In the genomic region with DNA sequence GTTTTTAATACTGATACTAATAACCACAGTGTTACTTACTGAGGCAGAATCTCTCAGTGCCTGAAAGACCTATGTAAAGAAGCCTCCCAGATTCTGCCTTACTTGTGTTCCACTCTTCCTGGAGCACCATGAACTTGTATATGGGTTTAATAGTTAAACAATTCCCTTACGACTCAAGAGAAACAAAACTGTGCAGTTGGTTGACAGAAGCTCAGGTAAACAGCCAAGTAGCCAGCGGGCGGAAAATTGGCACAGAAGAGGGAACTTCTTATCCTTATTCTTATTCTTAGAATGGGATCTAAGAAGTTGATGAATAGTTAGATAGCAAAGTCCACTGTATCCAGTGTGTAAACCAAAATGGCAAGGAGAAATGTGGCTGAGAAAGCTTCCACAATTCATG, we compare ENCODE assay signal across 1 cellular context.
TF ChIP-seq lines count a peak whose summit lies in the region.

No MANE protein-coding gene starts in this region.

TF ChIP-seq in GM23338, 12 proteins besides CTCF, POLR2A, EP300 and RAD21 (continued from another document):
- TF ChIP-seq, protein P1, sequence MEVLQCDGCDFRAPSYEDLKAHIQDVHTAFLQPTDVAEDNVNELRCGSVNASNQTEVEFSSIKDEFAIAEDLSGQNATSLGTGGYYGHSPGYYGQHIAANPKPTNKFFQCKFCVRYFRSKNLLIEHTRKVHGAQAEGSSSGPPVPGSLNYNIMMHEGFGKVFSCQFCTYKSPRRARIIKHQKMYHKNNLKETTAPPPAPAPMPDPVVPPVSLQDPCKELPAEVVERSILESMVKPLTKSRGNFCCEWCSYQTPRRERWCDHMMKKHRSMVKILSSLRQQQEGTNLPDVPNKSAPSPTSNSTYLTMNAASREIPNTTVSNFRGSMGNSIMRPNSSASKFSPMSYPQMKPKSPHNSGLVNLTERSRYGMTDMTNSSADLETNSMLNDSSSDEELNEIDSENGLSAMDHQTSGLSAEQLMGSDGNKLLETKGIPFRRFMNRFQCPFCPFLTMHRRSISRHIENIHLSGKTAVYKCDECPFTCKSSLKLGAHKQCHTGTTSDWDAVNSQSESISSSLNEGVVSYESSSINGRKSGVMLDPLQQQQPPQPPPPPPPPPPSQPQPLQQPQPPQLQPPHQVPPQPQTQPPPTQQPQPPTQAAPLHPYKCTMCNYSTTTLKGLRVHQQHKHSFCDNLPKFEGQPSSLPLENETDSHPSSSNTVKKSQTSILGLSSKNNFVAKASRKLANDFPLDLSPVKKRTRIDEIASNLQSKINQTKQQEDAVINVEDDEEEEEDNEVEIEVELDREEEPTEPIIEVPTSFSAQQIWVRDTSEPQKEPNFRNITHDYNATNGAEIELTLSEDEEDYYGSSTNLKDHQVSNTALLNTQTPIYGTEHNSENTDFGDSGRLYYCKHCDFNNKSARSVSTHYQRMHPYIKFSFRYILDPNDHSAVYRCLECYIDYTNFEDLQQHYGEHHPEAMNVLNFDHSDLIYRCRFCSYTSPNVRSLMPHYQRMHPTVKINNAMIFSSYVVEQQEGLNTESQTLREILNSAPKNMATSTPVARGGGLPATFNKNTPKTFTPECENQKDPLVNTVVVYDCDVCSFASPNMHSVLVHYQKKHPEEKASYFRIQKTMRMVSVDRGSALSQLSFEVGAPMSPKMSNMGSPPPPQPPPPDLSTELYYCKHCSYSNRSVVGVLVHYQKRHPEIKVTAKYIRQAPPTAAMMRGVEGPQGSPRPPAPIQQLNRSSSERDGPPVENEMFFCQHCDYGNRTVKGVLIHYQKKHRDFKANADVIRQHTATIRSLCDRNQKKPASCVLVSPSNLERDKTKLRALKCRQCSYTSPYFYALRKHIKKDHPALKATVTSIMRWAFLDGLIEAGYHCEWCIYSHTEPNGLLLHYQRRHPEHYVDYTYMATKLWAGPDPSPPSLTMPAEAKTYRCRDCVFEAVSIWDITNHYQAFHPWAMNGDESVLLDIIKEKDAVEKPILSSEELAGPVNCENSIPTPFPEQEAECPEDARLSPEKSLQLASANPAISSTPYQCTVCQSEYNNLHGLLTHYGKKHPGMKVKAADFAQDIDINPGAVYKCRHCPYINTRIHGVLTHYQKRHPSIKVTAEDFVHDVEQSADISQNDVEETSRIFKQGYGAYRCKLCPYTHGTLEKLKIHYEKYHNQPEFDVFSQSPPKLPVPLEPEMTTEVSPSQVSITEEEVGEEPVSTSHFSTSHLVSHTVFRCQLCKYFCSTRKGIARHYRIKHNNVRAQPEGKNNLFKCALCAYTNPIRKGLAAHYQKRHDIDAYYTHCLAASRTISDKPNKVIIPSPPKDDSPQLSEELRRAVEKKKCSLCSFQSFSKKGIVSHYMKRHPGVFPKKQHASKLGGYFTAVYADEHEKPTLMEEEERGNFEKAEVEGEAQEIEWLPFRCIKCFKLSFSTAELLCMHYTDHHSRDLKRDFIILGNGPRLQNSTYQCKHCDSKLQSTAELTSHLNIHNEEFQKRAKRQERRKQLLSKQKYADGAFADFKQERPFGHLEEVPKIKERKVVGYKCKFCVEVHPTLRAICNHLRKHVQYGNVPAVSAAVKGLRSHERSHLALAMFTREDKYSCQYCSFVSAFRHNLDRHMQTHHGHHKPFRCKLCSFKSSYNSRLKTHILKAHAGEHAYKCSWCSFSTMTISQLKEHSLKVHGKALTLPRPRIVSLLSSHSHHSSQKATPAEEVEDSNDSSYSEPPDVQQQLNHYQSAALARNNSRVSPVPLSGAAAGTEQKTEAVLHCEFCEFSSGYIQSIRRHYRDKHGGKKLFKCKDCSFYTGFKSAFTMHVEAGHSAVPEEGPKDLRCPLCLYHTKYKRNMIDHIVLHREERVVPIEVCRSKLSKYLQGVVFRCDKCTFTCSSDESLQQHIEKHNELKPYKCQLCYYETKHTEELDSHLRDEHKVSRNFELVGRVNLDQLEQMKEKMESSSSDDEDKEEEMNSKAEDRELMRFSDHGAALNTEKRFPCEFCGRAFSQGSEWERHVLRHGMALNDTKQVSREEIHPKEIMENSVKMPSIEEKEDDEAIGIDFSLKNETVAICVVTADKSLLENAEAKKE (CRISPR knock-in tag; IDR thresholded peaks at IDR 0.05), result no peak
- TF ChIP-seq, protein P2, sequence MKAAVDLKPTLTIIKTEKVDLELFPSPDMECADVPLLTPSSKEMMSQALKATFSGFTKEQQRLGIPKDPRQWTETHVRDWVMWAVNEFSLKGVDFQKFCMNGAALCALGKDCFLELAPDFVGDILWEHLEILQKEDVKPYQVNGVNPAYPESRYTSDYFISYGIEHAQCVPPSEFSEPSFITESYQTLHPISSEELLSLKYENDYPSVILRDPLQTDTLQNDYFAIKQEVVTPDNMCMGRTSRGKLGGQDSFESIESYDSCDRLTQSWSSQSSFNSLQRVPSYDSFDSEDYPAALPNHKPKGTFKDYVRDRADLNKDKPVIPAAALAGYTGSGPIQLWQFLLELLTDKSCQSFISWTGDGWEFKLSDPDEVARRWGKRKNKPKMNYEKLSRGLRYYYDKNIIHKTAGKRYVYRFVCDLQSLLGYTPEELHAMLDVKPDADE (IDR thresholded peaks at IDR 0.05), result no peak
- TF ChIP-seq STAT1 (IDR thresholded peaks at IDR 0.05; ENCODE audit: unreplicated experiment) (no peak), POLR2AphosphoS5 (IDR thresholded peaks at IDR 0.05; ENCODE audit: low read depth) (no peak), EZH2phosphoT487 (IDR thresholded peaks at IDR 0.05; ENCODE audit: unreplicated experiment) (no peak), EZH2 (IDR thresholded peaks at IDR 0.05; ENCODE audit: low read depth, unreplicated experiment) (no peak), JUNB (IDR thresholded peaks at IDR 0.05; ENCODE audit: unreplicated experiment) (no peak), ZNF331 (CRISPR knock-in tag; IDR thresholded peaks at IDR 0.05; ENCODE audit: low read depth) (no peak)
- TF ChIP-seq, protein P3, sequence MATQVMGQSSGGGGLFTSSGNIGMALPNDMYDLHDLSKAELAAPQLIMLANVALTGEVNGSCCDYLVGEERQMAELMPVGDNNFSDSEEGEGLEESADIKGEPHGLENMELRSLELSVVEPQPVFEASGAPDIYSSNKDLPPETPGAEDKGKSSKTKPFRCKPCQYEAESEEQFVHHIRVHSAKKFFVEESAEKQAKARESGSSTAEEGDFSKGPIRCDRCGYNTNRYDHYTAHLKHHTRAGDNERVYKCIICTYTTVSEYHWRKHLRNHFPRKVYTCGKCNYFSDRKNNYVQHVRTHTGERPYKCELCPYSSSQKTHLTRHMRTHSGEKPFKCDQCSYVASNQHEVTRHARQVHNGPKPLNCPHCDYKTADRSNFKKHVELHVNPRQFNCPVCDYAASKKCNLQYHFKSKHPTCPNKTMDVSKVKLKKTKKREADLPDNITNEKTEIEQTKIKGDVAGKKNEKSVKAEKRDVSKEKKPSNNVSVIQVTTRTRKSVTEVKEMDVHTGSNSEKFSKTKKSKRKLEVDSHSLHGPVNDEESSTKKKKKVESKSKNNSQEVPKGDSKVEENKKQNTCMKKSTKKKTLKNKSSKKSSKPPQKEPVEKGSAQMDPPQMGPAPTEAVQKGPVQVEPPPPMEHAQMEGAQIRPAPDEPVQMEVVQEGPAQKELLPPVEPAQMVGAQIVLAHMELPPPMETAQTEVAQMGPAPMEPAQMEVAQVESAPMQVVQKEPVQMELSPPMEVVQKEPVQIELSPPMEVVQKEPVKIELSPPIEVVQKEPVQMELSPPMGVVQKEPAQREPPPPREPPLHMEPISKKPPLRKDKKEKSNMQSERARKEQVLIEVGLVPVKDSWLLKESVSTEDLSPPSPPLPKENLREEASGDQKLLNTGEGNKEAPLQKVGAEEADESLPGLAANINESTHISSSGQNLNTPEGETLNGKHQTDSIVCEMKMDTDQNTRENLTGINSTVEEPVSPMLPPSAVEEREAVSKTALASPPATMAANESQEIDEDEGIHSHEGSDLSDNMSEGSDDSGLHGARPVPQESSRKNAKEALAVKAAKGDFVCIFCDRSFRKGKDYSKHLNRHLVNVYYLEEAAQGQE (IDR thresholded peaks at IDR 0.05; ENCODE audit: unreplicated experiment), result no peak
